8 cellular contexts compared by ENCODE assay signal in genomic region chr11:560305-561147, GRCh38. TPM values are rescaled to one million over a fixed set of nuclear protein-coding genes. Genes with fewer than 3 reads are reported as not detected.
DNase-seq lines count a peak whose midpoint lies in the region; ATAC-seq, FAIRE-seq and TF ChIP-seq lines count a peak whose summit lies in the region.

LMNTD2 (minus strand) TSS chr11:560738; CDS start chr11:560716, 22 bp downstream.
RASSF7 (plus strand) TSS chr11:560970; CDS start chr11:561769, 799 bp downstream.

- ATAC-seq in HG03442 (IDR thresholded peaks at IDR 0.05; ENCODE audit: unreplicated experiment) (peak; percentile 76), lower lobe of right lung (peak; percentile 91 to 94)

- TF ChIP-seq CTCF in BE2C (IDR thresholded peaks at IDR 0.05; ENCODE audit: low read depth, low read length) (no peak), lower lobe of right lung (IDR thresholded peaks at IDR 0.05) (no peak)

- peak within 1 kb of the TSS; percentile 78 to 81 for H3K9ac ChIP-seq in duodenal mucosa (ENCODE audit: low read depth in 1 of 2, low read length in 2 of 2)

- DNase-seq in BE2C (peak; percentile 90), GM19239 (ENCODE audit: insufficient read length, low spot score) (peak; percentile 100), NCI-H69 (lab: John Stamatoyannopoulos, UW) (peak; percentile 97), lower lobe of right lung (peak; percentile 90)
- DNase-seq in activated CD4-positive, alpha-beta T cell treated with anti-CD3 and anti-CD28 coated beads, Interleukin-2, amount 50 U/mL, for 4 hours, result peak; percentile 96
- DNase-seq in stimulated activated CD4-positive, alpha-beta T cell treated with anti-CD3 and anti-CD28 coated beads, Interleukin-4, amount 100 ng/mL, for 48 hours (ENCODE audit: low read depth in 2 of 2), result peak; percentile 94 to 96

- H3K4me3 ChIP-seq in BE2C (ENCODE audit: low read depth, low read length) (peak within 1 kb of the TSS; percentile 46), duodenal mucosa (ENCODE audit: low read depth in 1 of 2, low read length in 2 of 2) (peak within 1 kb of the TSS; percentile 80), lower lobe of right lung (peak within 1 kb of the TSS; percentile 73)

- H3K4me1 ChIP-seq in BE2C, result no peaks in the 10 kb centered on the region
- H3K4me1 ChIP-seq in duodenal mucosa (ENCODE audit: control insufficient read depth in 1 of 2, insufficient read depth in 2 of 2, low read length in 2 of 2), result peaks cover 21 to 28% of the 10 kb centered on the region in 2 donors
- H3K4me1 ChIP-seq in lower lobe of right lung, result peaks cover 44% of the 10 kb centered on the region

- peak; percentile 88 for FAIRE-seq in GM19239 (lab: Jason Lieb, UNC)

- H3K27me3 ChIP-seq in BE2C, result peaks cover 19% of the 10 kb centered on the region
- peaks cover 0 to 11% of the 10 kb centered on the region in 2 donors for H3K27me3 ChIP-seq in duodenal mucosa (ENCODE audit: control insufficient read depth in 1 of 2, insufficient read depth in 2 of 2, low read length in 2 of 2)
- H3K27me3 ChIP-seq in lower lobe of right lung (ENCODE audit: low read depth), result peaks cover 36% of the 10 kb centered on the region

- H3K9me3 ChIP-seq in BE2C, result no peaks in the 10 kb centered on the region
- no peaks in the 10 kb centered on the region for H3K9me3 ChIP-seq in duodenal mucosa (ENCODE audit: control insufficient read depth in 1 of 2, low read length in 2 of 2)
- H3K9me3 ChIP-seq in lower lobe of right lung, result no peaks in the 10 kb centered on the region

- peak within 1 kb of the TSS; percentile 92 for H3K27ac ChIP-seq in duodenal mucosa (ENCODE audit: low read depth, low read length)
- peak within 1 kb of the TSS; percentile 91 for H3K27ac ChIP-seq in lower lobe of right lung

- H3K36me3 ChIP-seq in BE2C (no peaks in the 10 kb centered on the region), duodenal mucosa (ENCODE audit: control insufficient read depth in 1 of 2, insufficient read depth in 2 of 2, low read length in 2 of 2) (peaks cover 4 to 24% of the 10 kb centered on the region in 2 donors), lower lobe of right lung (peaks cover 7% of the 10 kb centered on the region)

- intact Hi-C loops in lower lobe of right lung (cut with DNase I), result no loop called here

RNA-seq across cellular contexts. Expression of gene LMNTD2, which starts in this region (rescaled TPM):
- not detected for polyA plus RNA-seq in BE2C (2012; ENCODE audit: insufficient read depth, insufficient read length, low read depth)
- 6.0 TPM for total RNA-seq in lower lobe of right lung

RNA-seq across cellular contexts. Expression of gene RASSF7, which starts in this region (rescaled TPM):
- polyA plus RNA-seq in BE2C (2012; ENCODE audit: insufficient read depth, insufficient read length, low read depth), result 3.7 TPM
- 71.5 TPM for total RNA-seq in lower lobe of right lung

Comparison
In these comparisons a context has a peak if more than half of its experiments do, and no peak if none do; other contexts are left out.
1. Peak in every context shown above with its lines: DNase-seq, ATAC-seq, H3K4me3 ChIP-seq and H3K27ac ChIP-seq.